12 cellular contexts compared by ENCODE assay signal in genomic region chr5:115378754-115379153, GRCh38.
DNase-seq lines count a peak whose midpoint lies in the region; ATAC-seq, FAIRE-seq and TF ChIP-seq lines count a peak whose summit lies in the region.
"Had no signal": no experiment of that assay in that cellular context is flagged by ENCODE, and none has a peak within 500 bp of the region (broad histone marks: within the 10 kb centered on the region; RNA-seq: fewer than 3 reads in every experiment).

No MANE protein-coding gene starts in this region.

- H3K4me1 ChIP-seq in HCT116 (ENCODE audit: control insufficient read depth in 1 of 2, insufficient read depth in 2 of 2, low read length in 2 of 2) (peaks cover 18 to 64% of the 10 kb centered on the region in 2 experiments), MM.1S (ENCODE audit: low read length) (peaks cover 37% of the 10 kb centered on the region), K562 (replicated peaks in 1 of 2; ENCODE audit: control insufficient read depth in 2 of 2, insufficient read depth in 2 of 2, low read length in 2 of 2) (no peaks in the 10 kb centered on the region), stomach (peaks cover 0 to 27% (median 15%) of the 10 kb centered on the region in 4 donors)

- no peaks in the 10 kb centered on the region for H3K79me2 ChIP-seq in HCT116 (ENCODE audit: insufficient read depth, low read length)
- no peaks in the 10 kb centered on the region for H3K79me2 ChIP-seq in MM.1S (ENCODE audit: low read length)
- H3K79me2 ChIP-seq in K562 (ENCODE audit: control insufficient read depth, insufficient read depth, low read length) = no peaks in the 10 kb centered on the region

- H2AFZ ChIP-seq in HCT116 (ENCODE audit: low read depth, low read length, poor library complexity, severe bottlenecking) (no peak overlapping the region), MM.1S (ENCODE audit: low read length) (0 out of 2 replicates have a peak overlapping the region, but pooled peaks have one; percentile 20), K562 (ENCODE audit: low read depth, low read length) (no peak overlapping the region)
- H2AFZ ChIP-seq: GM23248 had no signal

- DNase-seq in HCT116 (ENCODE audit: low read depth, low spot score) = no peak
- peak; percentile 24 for DNase-seq in MM.1S
- DNase-seq in K562 (ENCODE audit: extremely low read depth in 1 of 4, low spot score in 3 of 4) = no peak
- no peak for DNase-seq in stomach
- DNase-seq in kidney tubule cell (ENCODE audit: low spot score) = no peak
- DNase-seq: CD8-positive, alpha-beta T cell; COR-L47; GF-D8; GM23248 had no signal

- TF ChIP-seq EP300 in K562 (IDR thresholded peaks at IDR 0.05; ENCODE audit: low read length) = no peak
- no peak for TF ChIP-seq EP300 in stomach (IDR thresholded peaks at IDR 0.05)

- TF ChIP-seq CTCF in HCT116 (IDR thresholded peaks at IDR 0.05 in 2 of 3, conservative IDR thresholded peaks at IDR 0.05 in 1 of 3; ENCODE audit: borderline replicate concordance in 1 of 3, insufficient read depth in 1 of 3, low read depth in 2 of 3, low read length in 2 of 3) = no peak
- TF ChIP-seq CTCF in MM.1S (IDR thresholded peaks at IDR 0.05; ENCODE audit: low read length) = no peak
- TF ChIP-seq CTCF in K562 (IDR thresholded peaks at IDR 0.05 in 2 of 3, conservative IDR thresholded peaks at IDR 0.05 in 1 of 3; ENCODE audit: insufficient read depth in 2 of 3, low read depth in 1 of 3, low read length in 3 of 3) = no peak
- no peak for TF ChIP-seq CTCF in stomach (IDR thresholded peaks at IDR 0.05)

- H3K4me2 ChIP-seq in HCT116 (ENCODE audit: low read length) (peak overlapping the region; percentile 70), MM.1S (ENCODE audit: low read depth, low read length) (peak overlapping the region; percentile 63), K562 (ENCODE audit: insufficient read depth, low read length) (no peak overlapping the region)

- H3K9ac ChIP-seq in HCT116 (ENCODE audit: low read length) (0 out of 2 replicates have a peak overlapping the region, but pooled peaks have one; percentile 26), MM.1S (ENCODE audit: low read length) (peak overlapping the region; percentile 30; the same call in 1 of the 2 replicates), K562 (ENCODE audit: insufficient read depth in 1 of 2, low read depth in 2 of 2, low read length in 2 of 2) (no peak overlapping the region)
- H3K9ac ChIP-seq: GM23248 had no signal

- H3K9me1 ChIP-seq in K562 (ENCODE audit: control insufficient read depth, insufficient read depth, low read length) = no peaks in the 10 kb centered on the region

- POLR2A ChIA-PET in HCT116 (lab: Charles Lee) (interaction anchor here (1.2 to 1.7 kb wide), 3 partner anchors 41 to 81 kb away, joined by 3 to 6 read pairs (median 4); no protein-coding TSS in a partner anchor), K562 (lab: Yijun Ruan, JAX) (no interaction called here)

- H3K36me3 ChIP-seq in HCT116 (ENCODE audit: control insufficient read depth in 1 of 2, insufficient read depth in 2 of 2, low read length in 2 of 2) (no peaks in the 10 kb centered on the region), MM.1S (replicated peaks; ENCODE audit: insufficient read depth, low read length) (no peaks in the 10 kb centered on the region), K562 (ENCODE audit: control insufficient read depth, insufficient read depth, low read length) (no peaks in the 10 kb centered on the region), stomach (no peaks in the 10 kb centered on the region)

- CTCF ChIA-PET in HCT116 (lab: Charles Lee) = interaction anchor here (1.0 to 5.9 kb wide), 4 partner anchors 69 to 196 kb away, joined by 3 to 45 read pairs (median 5); no protein-coding TSS in a partner anchor
- CTCF ChIA-PET in K562 (lab: Yijun Ruan, JAX; ENCODE audit: low intra/inter-chr PET ratio) = no interaction called here

- H3K4me3 ChIP-seq in HCT116 (replicated peaks in 1 of 2; ENCODE audit: low read depth in 1 of 2, low read length in 2 of 2) (no peak overlapping the region), MM.1S (ENCODE audit: low read length) (peak overlapping the region; percentile 15; the same call in 1 of the 2 replicates), K562 (no peak overlapping the region), stomach (no peak overlapping the region)
- H3K4me3 ChIP-seq: GM23248 had no signal

- intact Hi-C loops in HCT116 (cut with micrococcal nuclease) = loop anchor here (2.0 to 10.0 kb wide), 3 partner anchors 66 to 456 kb away; partner anchors contain the start of gene FEM1C
- intact Hi-C loops in K562 (cut with micrococcal nuclease) = no loop called here
- intact Hi-C loops in stomach (cut with DNase I; ENCODE audit: low total_unique reads) = no loop called here

- TF ChIP-seq POLR2A in HCT116 (IDR thresholded peaks at IDR 0.05; ENCODE audit: borderline replicate concordance, extremely low read depth, insufficient read depth, insufficient read length) (no peak), K562 (conservative IDR thresholded peaks at IDR 0.05) (no peak), stomach (IDR thresholded peaks at IDR 0.05) (no peak)

- BruUV-seq in HCT116 (replicated peaks; lab: Mats Ljungman, UMichigan) (no TSS peak), K562 (replicated peaks; lab: Mats Ljungman, UMichigan) (no TSS peak)

- FAIRE-seq in K562 (lab: Jason Lieb, UNC) = no peak
- FAIRE-seq: H54 had no signal

- TF ChIP-seq RAD21 in HCT116 (IDR thresholded peaks at IDR 0.05; ENCODE audit: low read depth) (no peak), K562 (CRISPR knock-in tag; conservative IDR thresholded peaks at IDR 0.05 in 1 of 2, IDR thresholded peaks at IDR 0.05 in 1 of 2) (no peak)

- H3K27me3 ChIP-seq in HCT116 (ENCODE audit: insufficient read depth, low read length) = no peaks in the 10 kb centered on the region
- H3K27me3 ChIP-seq in MM.1S (replicated peaks; ENCODE audit: insufficient read depth, low read length) = no peaks in the 10 kb centered on the region
- no peaks in the 10 kb centered on the region; a peak in 1 of 5 replicates for H3K27me3 ChIP-seq in K562 (ENCODE audit: control insufficient read depth in 2 of 2, insufficient read depth in 2 of 2, low read length in 2 of 2)
- H3K27me3 ChIP-seq in stomach = no peaks in the 10 kb centered on the region

- 0% methylated on average over 2 of the region's 2 CpGs for WGBS in K562 (ENCODE audit: insufficient coverage, low coverage, missing lambda C conversion rate)
- 85 to 96% (median 91%) methylated on average over 2 of the region's 2 CpGs for WGBS in stomach, 5 donors

- in situ Hi-C loops in K562 (cut with MboI) = no loop called here

- H3F3A ChIP-seq in MM.1S (ENCODE audit: insufficient read depth, low read length) = peaks cover 33% of the 10 kb centered on the region

- H3K27ac ChIP-seq in HCT116 (ENCODE audit: low read depth, low read length) = no peak overlapping the region
- peak overlapping the region; percentile 85 for H3K27ac ChIP-seq in MM.1S (ENCODE audit: low read length)
- H3K27ac ChIP-seq in K562 (ENCODE audit: extremely low read depth, low read depth, low read length) = no peak overlapping the region
- H3K27ac ChIP-seq in stomach = peak overlapping the region in 4 of 5 donors; percentile 13 to 76 (median 42)

- H3K9me3 ChIP-seq in HCT116 (ENCODE audit: control insufficient read depth in 1 of 2, insufficient read depth in 1 of 2, low read depth in 1 of 2, low read length in 2 of 2) = no peaks in the 10 kb centered on the region
- H3K9me3 ChIP-seq in MM.1S (replicated peaks; ENCODE audit: insufficient read depth, low read length) = no peaks in the 10 kb centered on the region
- H3K9me3 ChIP-seq in K562 (replicated peaks; ENCODE audit: control insufficient read depth, insufficient read depth, low read depth, low read length) = no peaks in the 10 kb centered on the region
- no peaks in the 10 kb centered on the region for H3K9me3 ChIP-seq in stomach

- H4K20me1 ChIP-seq in HCT116 (ENCODE audit: insufficient read depth) (no peaks in the 10 kb centered on the region), MM.1S (ENCODE audit: insufficient read depth, low read length) (no peaks in the 10 kb centered on the region), K562 (replicated peaks; ENCODE audit: control insufficient read depth, insufficient read depth, low read length) (no peaks in the 10 kb centered on the region)

- ATAC-seq in HCT116 (no peak), K562 (no peak), HG02759 (IDR thresholded peaks at IDR 0.05; ENCODE audit: unreplicated experiment) (no peak), GM21825 (IDR thresholded peaks at IDR 0.05; ENCODE audit: unreplicated experiment) (no peak)
- ATAC-seq: CD8-positive, alpha-beta T cell had no signal

- H3K9me2 ChIP-seq in HCT116 (ENCODE audit: insufficient read depth) (no peaks in the 10 kb centered on the region), MM.1S (replicated peaks; ENCODE audit: insufficient read depth, low read length) (no peaks in the 10 kb centered on the region; the same call in 1 of the 2 replicates)

- RAD21 ChIA-PET in HCT116 (lab: Charles Lee; ENCODE audit: low non-redundant PET in 1 of 2, low total read pairs in 2 of 2, uncharacterized antibody in 2 of 2, unreplicated experiment in 2 of 2) = no interaction called here

TF ChIP-seq in HCT116, 20 proteins besides CTCF, POLR2A, EP300 and RAD21 (continues in another document):
- no peak for TF ChIP-seq TCF7L2 (IDR thresholded peaks at IDR 0.05; ENCODE audit: borderline replicate concordance, extremely low read depth, insufficient read depth, insufficient read length)
- no peak for TF ChIP-seq CEBPB (IDR thresholded peaks at IDR 0.05; ENCODE audit: low read depth)
- no peak for TF ChIP-seq POLR2AphosphoS5 (IDR thresholded peaks at IDR 0.05; ENCODE audit: low read depth, low read length)
- TF ChIP-seq SIN3A (IDR thresholded peaks at IDR 0.05; ENCODE audit: low read depth) = no peak

TF ChIP-seq in K562, 482 proteins besides CTCF, POLR2A, EP300 and RAD21 (continues in another document):
- TF ChIP-seq HBP1 (CRISPR knock-in tag; IDR thresholded peaks at IDR 0.05) (no peak), CEBPB (tag; IDR thresholded peaks at IDR 0.05) (no peak), U2AF1 (optimal IDR thresholded peaks at IDR 0.05; ENCODE audit: low read depth, low read length) (no peak), ZNF780A (CRISPR knock-in tag; IDR thresholded peaks at IDR 0.05) (no peak), PML (IDR thresholded peaks at IDR 0.05; ENCODE audit: low read length) (no peak), ZEB2 (IDR thresholded peaks at IDR 0.05) (no peak), XRCC4 (IDR thresholded peaks at IDR 0.05; ENCODE audit: extremely low read depth, insufficient read depth, insufficient read length) (no peak), ZNF24 (IDR thresholded peaks at IDR 0.05) (no peak)

Comparison
In these comparisons a context has a peak if more than half of its experiments do, and no peak if none do; other contexts are left out.
1. H3K27ac ChIP-seq: peak in MM.1S (single experiment) and stomach (4 of 5); none in HCT116 (single experiment) and K562 (single experiment).
2. H3K9ac ChIP-seq: peak in HCT116 (single experiment) and MM.1S (single experiment); none in K562 (0 of 2).